Comparison of ENCODE assay signal across 12 cellular contexts in genomic region chr12:31368666-31369361, GRCh38. TPM values are rescaled to one million over a fixed set of nuclear protein-coding genes. Genes with fewer than 3 reads are reported as not detected.
A peak's percentile ranks its signal among the peaks of the same experiment; 100 is the strongest.
DNase-seq lines count a peak whose midpoint lies in the region; TF ChIP-seq lines count a peak whose summit lies in the region.
"Had no signal": no experiment of that assay in that cellular context is flagged by ENCODE, and none has a peak within 500 bp of the region (broad histone marks: within the 10 kb centered on the region; RNA-seq: fewer than 3 reads in every experiment).

No MANE protein-coding gene starts in this region.

- intact Hi-C loops in activated CD4-positive, alpha-beta memory T cell treated with anti-CD3 and anti-CD28 coated beads for 36 hours (cut with micrococcal nuclease), result no loop called here

- POLR2A ChIA-PET in activated CD4-positive, alpha-beta memory T cell treated with anti-CD3 and anti-CD28 coated beads for 36 hours (lab: Charles Lee), result interaction anchor here (0.6 kb wide), 1 partner anchor 1006 kb away, joined by 3 read pairs; no protein-coding TSS in a partner anchor

- peak overlapping the region; percentile 100 for H3K27ac Mint-ChIP-seq in nephron progenitor cell
- no peak overlapping the region for H3K27ac Mint-ChIP-seq in activated CD4-positive, alpha-beta memory T cell treated with anti-CD3 and anti-CD28 coated beads for 36 hours
- H3K27ac Mint-ChIP-seq: activated naive CD4-positive, alpha-beta T cell treated with anti-CD3 and anti-CD28 coated beads, Interleukin-2, amount 50 U/mL, for 24 hours; CD8-positive, alpha-beta T cell had no signal

- TF ChIP-seq CTCF in nephron progenitor cell (IDR thresholded peaks at IDR 0.05), result no peak

- DNase-seq in DMS79 treated with DMSO at 0.1 percent for 48 hours (lab: John Stamatoyannopoulos, UW) (peak; percentile 83), M059J (ENCODE audit: low read depth) (peak; percentile 39), cerebellar cortex (ENCODE audit: low spot score) (peak; percentile 46), nephron progenitor cell (no peak), NCI-H128 (lab: John Stamatoyannopoulos, UW; ENCODE audit: unreplicated experiment) (no peak), NOMO-1 treated with DMSO at 0.1 percent for 48 hours (lab: John Stamatoyannopoulos, UW; ENCODE audit: unreplicated experiment) (no peak)
- DNase-seq in stimulated activated CD4-positive, alpha-beta T cell treated with anti-CD3 and anti-CD28 coated beads, Interleukin-4, amount 100 ng/mL, for 24 hours, result no peak
- DNase-seq in activated CD4-positive, alpha-beta memory T cell treated with anti-CD3 and anti-CD28 coated beads for 36 hours, result no peak
- DNase-seq: activated CD4-positive, alpha-beta T cell treated with anti-CD3 and anti-CD28 coated beads for 48 hours; CD8-positive, alpha-beta T cell; naive thymus-derived CD4-positive, alpha-beta T cell had no signal

- peaks cover 11% of the 10 kb centered on the region for H3K27me3 Mint-ChIP-seq in nephron progenitor cell (ENCODE audit: low read depth, poor library complexity)
- peaks cover 2% of the 10 kb centered on the region for H3K27me3 Mint-ChIP-seq in activated CD4-positive, alpha-beta memory T cell treated with anti-CD3 and anti-CD28 coated beads for 36 hours
- H3K27me3 Mint-ChIP-seq: activated naive CD4-positive, alpha-beta T cell treated with anti-CD3 and anti-CD28 coated beads, Interleukin-2, amount 50 U/mL, for 24 hours had no signal

- H3K4me3 Mint-ChIP-seq in nephron progenitor cell, result peak overlapping the region; percentile 74
- H3K4me3 Mint-ChIP-seq in activated CD4-positive, alpha-beta memory T cell treated with anti-CD3 and anti-CD28 coated beads for 36 hours, result no peak overlapping the region
- H3K4me3 Mint-ChIP-seq: activated naive CD4-positive, alpha-beta T cell treated with anti-CD3 and anti-CD28 coated beads, Interleukin-2, amount 50 U/mL, for 24 hours; CD8-positive, alpha-beta T cell; naive thymus-derived CD4-positive, alpha-beta T cell had no signal

- CTCF ChIA-PET in activated CD4-positive, alpha-beta memory T cell treated with anti-CD3 and anti-CD28 coated beads for 36 hours (lab: Charles Lee), result no interaction called here

- peaks cover 7% of the 10 kb centered on the region for H3K36me3 Mint-ChIP-seq in nephron progenitor cell (ENCODE audit: low read depth)
- H3K36me3 Mint-ChIP-seq in activated CD4-positive, alpha-beta memory T cell treated with anti-CD3 and anti-CD28 coated beads for 36 hours, result no peaks in the 10 kb centered on the region
- H3K36me3 Mint-ChIP-seq: activated naive CD4-positive, alpha-beta T cell treated with anti-CD3 and anti-CD28 coated beads, Interleukin-2, amount 50 U/mL, for 24 hours; CD8-positive, alpha-beta T cell; naive thymus-derived CD4-positive, alpha-beta T cell had no signal

- peaks cover 63% of the 10 kb centered on the region for H3K4me1 Mint-ChIP-seq in nephron progenitor cell
- H3K4me1 Mint-ChIP-seq in activated CD4-positive, alpha-beta memory T cell treated with anti-CD3 and anti-CD28 coated beads for 36 hours (ENCODE audit: low read depth), result no peaks in the 10 kb centered on the region
- H3K4me1 Mint-ChIP-seq: activated naive CD4-positive, alpha-beta T cell treated with anti-CD3 and anti-CD28 coated beads, Interleukin-2, amount 50 U/mL, for 24 hours had no signal

- H3K9me3 Mint-ChIP-seq in nephron progenitor cell, result peaks cover 6% of the 10 kb centered on the region
- no peaks in the 10 kb centered on the region for H3K9me3 Mint-ChIP-seq in activated CD4-positive, alpha-beta memory T cell treated with anti-CD3 and anti-CD28 coated beads for 36 hours
- H3K9me3 Mint-ChIP-seq: activated naive CD4-positive, alpha-beta T cell treated with anti-CD3 and anti-CD28 coated beads, Interleukin-2, amount 50 U/mL, for 24 hours; CD8-positive, alpha-beta T cell had no signal

RNA-seq across cellular contexts. Expression of gene SINHCAF, which starts 42.9 kb away (rescaled TPM):
- total RNA-seq in M059J (2014; rRNA removed; shearing (Covaris generic)), result 73.0 and 86.2 TPM in 2 replicates
- 100 to 1,000 TPM; 181 to 186 TPM for total RNA-seq in activated CD4-positive, alpha-beta memory T cell treated with anti-CD3 and anti-CD28 coated beads for 36 hours

Comparison
In these comparisons a context has a peak if more than half of its experiments do, and no peak if none do; other contexts are left out.
1. DNase-seq: peak in DMS79 treated with DMSO at 0.1 percent for 48 hours (single experiment), M059J (single experiment) and cerebellar cortex (single experiment); none in nephron progenitor cell (single experiment), stimulated activated CD4-positive, alpha-beta T cell treated with anti-CD3 and anti-CD28 coated beads, Interleukin-4, amount 100 ng/mL, for 24 hours (single experiment), NCI-H128 (single experiment), activated CD4-positive, alpha-beta memory T cell treated with anti-CD3 and anti-CD28 coated beads for 36 hours (single experiment) and NOMO-1 treated with DMSO at 0.1 percent for 48 hours (single experiment).